ENCODE assay signal across 14 cellular contexts in the genomic region with DNA sequence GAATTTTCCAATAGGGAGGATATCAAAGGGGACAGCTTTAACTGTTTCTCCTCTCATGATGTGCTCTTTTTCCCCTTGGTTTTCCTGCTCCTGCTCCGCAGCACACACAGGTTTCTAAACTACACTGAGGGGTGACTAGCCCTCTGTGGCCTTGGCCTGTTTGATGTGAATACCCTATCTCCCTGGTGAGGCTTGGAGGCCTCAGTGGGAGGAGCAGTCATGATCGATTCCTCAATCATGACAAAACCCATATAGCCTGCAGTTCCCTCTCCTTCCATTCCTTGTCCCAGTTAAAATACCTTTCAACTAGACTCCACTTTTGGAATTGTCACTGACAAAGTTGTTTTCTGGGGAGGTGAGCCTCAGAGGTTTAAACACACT. TPM values are rescaled to one million over a fixed set of nuclear protein-coding genes. Genes with fewer than 3 reads are reported as not detected.
A peak's percentile ranks its signal among the peaks of the same experiment; 100 is the strongest.
DNase-seq lines count a peak whose midpoint lies in the region; ATAC-seq, FAIRE-seq and TF ChIP-seq lines count a peak whose summit lies in the region.
"Had no signal": no experiment of that assay in that cellular context is flagged by ENCODE, and none has a peak within 500 bp of the region (broad histone marks: within the 10 kb centered on the region; RNA-seq: fewer than 3 reads in every experiment).

No MANE protein-coding gene starts in this region.

- DNase-seq in HepG2 (ENCODE audit: low spot score), result peak; percentile 71
- DNase-seq in right lobe of liver, result no peak
- DNase-seq in WTC11 (ENCODE audit: low spot score), result no peak
- peak; percentile 7 for DNase-seq in kidney
- no peak for DNase-seq in transverse colon
- no peak for DNase-seq in left lobe of liver (ENCODE audit: low spot score)
- DNase-seq in HK-2 (ENCODE audit: unreplicated experiment), result no peak
- DNase-seq: activated CD8-positive, alpha-beta memory T cell treated with anti-CD3 and anti-CD28 coated beads for 24 hours; BE2C; GF-D8; NCI-H1105 treated with DMSO at 0.1 percent for 48 hours; NCI-H345 had no signal

- peaks cover 56% of the 10 kb centered on the region for H3K4me1 Mint-ChIP-seq in WTC11

- no peak for TF ChIP-seq RAD21 in HepG2 (CRISPR knock-in tag; IDR thresholded peaks at IDR 0.05)

- FAIRE-seq in HepG2 (lab: Jason Lieb, UNC), result peak; percentile 70
- no peak for FAIRE-seq in kidney (lab: Jason Lieb, UNC)

- WGBS in HepG2 (ENCODE audit: low lambda C conversion rate), result 0% methylated on average over 2 of the region's 2 CpGs
- 72% methylated on average over 2 of the region's 2 CpGs for WGBS in right lobe of liver (ENCODE audit: insufficient coverage, low coverage, low lambda C conversion rate, missing lambda C conversion rate)
- 79 to 100% methylated on average over 2 of the region's 2 CpGs for WGBS in transverse colon (ENCODE audit: low coverage in 1 of 2), 2 donors

- no peaks in the 10 kb centered on the region for H3K27me3 ChIP-seq in HepG2 (ENCODE audit: control insufficient read depth in 1 of 2, insufficient read depth in 2 of 2, low read length in 2 of 2)
- H3K27me3 ChIP-seq in right lobe of liver, result no peaks in the 10 kb centered on the region
- H3K27me3 ChIP-seq in transverse colon, result no peaks in the 10 kb centered on the region
- H3K27me3 ChIP-seq: BE2C had no signal

- no peaks in the 10 kb centered on the region for H3K9me3 ChIP-seq in HepG2 (ENCODE audit: low read length)
- H3K9me3 ChIP-seq in right lobe of liver, result no peaks in the 10 kb centered on the region
- H3K9me3 ChIP-seq in kidney (ENCODE audit: control insufficient read depth in 1 of 2, low read length in 2 of 2), result no peaks in the 10 kb centered on the region
- H3K9me3 ChIP-seq in transverse colon, result no peaks in the 10 kb centered on the region
- H3K9me3 ChIP-seq: BE2C, HAP-1 had no signal

- CTCF ChIA-PET in HepG2 (lab: Yijun Ruan, JAX; ENCODE audit: low intra/inter-chr PET ratio, low total read pairs) (no interaction called here), WTC11 (lab: Charles Lee) (interaction anchor here (0.6 to 1.3 kb wide), 2 partner anchors 14 to 63 kb away, joined by 3 to 10 read pairs; no protein-coding TSS in a partner anchor)

- in situ Hi-C loops in HepG2 (cut with HindIII; ENCODE audit: extremely low pct_ligation_motif_present, low pct_unique_long_range_greater_than_20kb) (no loop called here), transverse colon (cut with MboI; ENCODE audit: low pct_ligation_motif_present in 1 of 4, low pct_unique_long_range_greater_than_20kb in 1 of 4, low sequenced_read_pairs in 3 of 4) (no loop called here)

- H3K4me1 ChIP-seq in HepG2 (ENCODE audit: insufficient read depth, low read length) (peaks cover 96% of the 10 kb centered on the region), right lobe of liver (peaks cover 0 to 9% (median 0%) of the 10 kb centered on the region in 4 donors), kidney (ENCODE audit: control insufficient read depth in 1 of 2, insufficient read depth in 1 of 2, low read depth in 1 of 2, low read length in 2 of 2) (peaks cover 0 to 3% of the 10 kb centered on the region in 2 donors), transverse colon (peaks cover 0 to 58% (median 10%) of the 10 kb centered on the region in 4 donors)
- H3K4me1 ChIP-seq: BE2C had no signal

- peak; percentile 32 to 71; a peak in 2 of 4 replicates for TF ChIP-seq POLR2A in HepG2 (IDR thresholded peaks at IDR 0.05; ENCODE audit: insufficient read depth in 1 of 2, low read depth in 2 of 2, low read length in 2 of 2)
- no peak for TF ChIP-seq POLR2A in right lobe of liver (IDR thresholded peaks at IDR 0.05)
- no peak for TF ChIP-seq POLR2A in transverse colon (IDR thresholded peaks at IDR 0.05)

- H2AFZ ChIP-seq in HepG2 (ENCODE audit: low read length), result peak overlapping the region; percentile 76

- H3K4me2 ChIP-seq in HepG2 (ENCODE audit: low read depth, low read length), result peak overlapping the region; percentile 75

- H3K9ac ChIP-seq in HepG2 (ENCODE audit: insufficient read depth, low read depth, low read length), result peak overlapping the region; percentile 53
- no peak overlapping the region for H3K9ac ChIP-seq in kidney (ENCODE audit: low read length in 2 of 2)

- ATAC-seq in HepG2, result peak; percentile 90
- no peak for ATAC-seq in right lobe of liver
- no peak for ATAC-seq in WTC11
- ATAC-seq in left lobe of liver, result no peak
- no peak for ATAC-seq in HG03039 (IDR thresholded peaks at IDR 0.05; ENCODE audit: unreplicated experiment)

- no peaks in the 10 kb centered on the region for H4K20me1 ChIP-seq in HepG2 (ENCODE audit: insufficient read depth, low read length)

- H3K27ac Mint-ChIP-seq in WTC11, result peak overlapping the region; percentile 74; the same call in 1 of the 2 replicates

- intact Hi-C loops in HepG2 (cut with micrococcal nuclease; ENCODE audit: unreplicated experiment), result no loop called here
- intact Hi-C loops in right lobe of liver (cut with DNase I), result no loop called here
- intact Hi-C loops in kidney (cut with DNase I), result no loop called here
- intact Hi-C loops in transverse colon (cut with DNase I; ENCODE audit: low total_unique reads), result no loop called here

- no peaks in the 10 kb centered on the region for H3K36me3 Mint-ChIP-seq in WTC11

- BruUV-seq in HepG2 (replicated peaks; lab: Mats Ljungman, UMichigan), result no TSS peak

- H3K27ac ChIP-seq in HepG2 (ENCODE audit: extremely low read length, insufficient read depth, low read length) (peak overlapping the region; percentile 76), right lobe of liver (no peak overlapping the region), kidney (ENCODE audit: low read depth in 2 of 2, low read length in 2 of 2) (no peak overlapping the region), transverse colon (peak overlapping the region in 3 of 4 donors; percentile 50 to 62 (median 62))

- TF ChIP-seq EP300 in HepG2 (IDR thresholded peaks at IDR 0.05; ENCODE audit: low read depth in 2 of 2, low read length in 2 of 2) (peak in 1 of 2 experiments; percentile 69; a peak in 2 of 4 replicates), HepG2 (CRISPR knock-in tag; IDR thresholded peaks at IDR 0.05; ENCODE audit: borderline replicate concordance) (no peak), transverse colon (IDR thresholded peaks at IDR 0.05; ENCODE audit: low read depth) (no peak)

- no peaks in the 10 kb centered on the region for H3K9me3 Mint-ChIP-seq in WTC11

- no peak for TF ChIP-seq CTCF in HepG2 (CRISPR knock-in tag; IDR thresholded peaks at IDR 0.05)
- TF ChIP-seq CTCF in right lobe of liver (IDR thresholded peaks at IDR 0.05), result no peak
- no peak for TF ChIP-seq CTCF in WTC11 (IDR thresholded peaks at IDR 0.05)
- no peak for TF ChIP-seq CTCF in kidney (IDR thresholded peaks at IDR 0.05; ENCODE audit: borderline replicate concordance, extremely low read depth, insufficient read depth)
- TF ChIP-seq CTCF in transverse colon (IDR thresholded peaks at IDR 0.05), result no peak

- H3K4me3 Mint-ChIP-seq in WTC11, result no peak overlapping the region

- H3K36me3 ChIP-seq in HepG2 (replicated peaks in 1 of 2; ENCODE audit: control insufficient read depth in 1 of 2, insufficient read depth in 2 of 2, low read length in 2 of 2) (no peaks in the 10 kb centered on the region), right lobe of liver (no peaks in the 10 kb centered on the region), kidney (ENCODE audit: control insufficient read depth in 1 of 2, insufficient read depth in 2 of 2, low read length in 2 of 2) (no peaks in the 10 kb centered on the region), transverse colon (no peaks in the 10 kb centered on the region)
- H3K36me3 ChIP-seq: BE2C, HAP-1 had no signal

- H3K79me2 ChIP-seq in HepG2 (ENCODE audit: insufficient read depth, low read length), result no peaks in the 10 kb centered on the region

- H3K27me3 Mint-ChIP-seq in WTC11 (ENCODE audit: low read depth), result 0 out of 2 replicates have a peak, but pooled peaks cover 2% of the 10 kb centered on the region

- peak overlapping the region in 1 of 3 experiments; percentile 46; a peak in 2 of 6 replicates for H3K4me3 ChIP-seq in HepG2 (replicated peaks in 1 of 3; ENCODE audit: insufficient read depth in 1 of 3, low read depth in 2 of 3, low read length in 3 of 3)
- H3K4me3 ChIP-seq in right lobe of liver, result no peak overlapping the region
- H3K4me3 ChIP-seq in kidney (ENCODE audit: low read length in 2 of 2), result no peak overlapping the region
- no peak overlapping the region for H3K4me3 ChIP-seq in transverse colon
- H3K4me3 ChIP-seq: HAP-1 had no signal

- POLR2A ChIA-PET in HepG2 (lab: Yijun Ruan, JAX) (interaction anchor here (0.8 to 5.7 kb wide), 5 partner anchors 8 to 30 kb away, joined by 3 to 52 read pairs (median 3); a partner anchor contains a TSS), WTC11 (lab: Charles Lee) (no interaction called here)

TF ChIP-seq in HepG2, 621 proteins besides CTCF, POLR2A, EP300 and RAD21 (continues in another document):
- TF ChIP-seq AGO2 (optimal IDR thresholded peaks at IDR 0.05; ENCODE audit: low read depth, low read length), result no peak

RNA-seq across cellular contexts. Expression of a gene that starts 24.0 kb away (rescaled TPM):
- 55.9 and 61.2 TPM in 2 replicates for total RNA-seq in HepG2 (2016; rRNA removed; fragmentation: Illumina TruSeq; extraction: Trizol)
- total RNA-seq in HepG2 (2016; cell fraction: cytosol; rRNA removed; fragmentation: Illumina TruSeq; extraction: Trizol; ENCODE audit: low read depth), result 201 and 217 TPM in 2 replicates
- total RNA-seq in HepG2 (2016; cell fraction: insoluble cytoplasmic fraction; rRNA removed; fragmentation: Illumina TruSeq; extraction: Trizol), result 52.9 and 64.6 TPM in 2 replicates
- 111 and 117 TPM in 2 replicates for total RNA-seq in HepG2 (2016; cell fraction: membrane; rRNA removed; fragmentation: Illumina TruSeq; extraction: Trizol)
- 87.7 and 94.7 TPM in 2 replicates for total RNA-seq in HepG2 (2016; cell fraction: nucleus; rRNA removed; fragmentation: Illumina TruSeq; extraction: Trizol)
- 14.3 and 16.0 TPM in 2 replicates for polyA plus RNA-seq in HepG2 (2011; rRNA removed)
- polyA plus RNA-seq in HepG2 (2011; cell fraction: cytosol; rRNA removed), result 10.3 and 13.3 TPM in 2 replicates
- 39.8 and 44.5 TPM in 2 replicates for polyA plus RNA-seq in HepG2 (2011; cell fraction: nucleus; rRNA removed)
- polyA plus RNA-seq in HepG2 (2012), result 36.2 and 40.8 TPM in 2 replicates
- 10.3 and 13.7 TPM in 2 replicates for polyA plus RNA-seq in HepG2 (2016; cell fraction: cytosol; fragmentation: Illumina TruSeq; extraction: Trizol; ENCODE audit: low read depth)
- polyA plus RNA-seq in HepG2 (2016; cell fraction: insoluble cytoplasmic fraction; fragmentation: Illumina TruSeq; extraction: Trizol; ENCODE audit: low read depth), result 42.1 and 42.7 TPM in 2 replicates
- polyA plus RNA-seq in HepG2 (2016; cell fraction: membrane; fragmentation: Illumina TruSeq; extraction: Trizol; ENCODE audit: low read depth), result 25.5 and 25.9 TPM in 2 replicates
- polyA plus RNA-seq in HepG2 (2016; cell fraction: nucleus; fragmentation: Illumina TruSeq; extraction: Trizol; ENCODE audit: insufficient read depth, low read depth), result 86.8 and 90.5 TPM in 2 replicates
- 30.9 and 34.8 TPM in 2 replicates for polyA minus RNA-seq in HepG2 (2011; rRNA and poly(A)+ RNA removed; ENCODE audit: low replicate concordance)
- polyA minus RNA-seq in HepG2 (2011; cell fraction: cytosol; rRNA and poly(A)+ RNA removed), result 30.4 and 30.9 TPM in 2 replicates
- 88.7 and 110 TPM in 2 replicates for polyA minus RNA-seq in HepG2 (2011; cell fraction: nucleus; rRNA and poly(A)+ RNA removed)
- total RNA-seq in right lobe of liver, result 10 to 100 TPM; 21.9 to 33.8 (median 24.8) TPM
- 30.0 to 36.6 TPM (median 30.8 TPM) in 3 replicates for total RNA-seq in WTC11 (2021)
- total RNA-seq in kidney, result 72.5 TPM
- polyA plus RNA-seq in kidney (ENCODE audit: insufficient read depth, low read depth, low replicate concordance), result 25.2 TPM
- total RNA-seq in transverse colon, result 10 to 100 TPM; 56.1 to 93.0 (median 73.7) TPM
- total RNA-seq in left lobe of liver, result 22.0 TPM

Comparison
In these comparisons a context has a peak if more than half of its experiments do, and no peak if none do; other contexts are left out.
1. DNase-seq: peak in HepG2 (single experiment) and kidney (single experiment); none in right lobe of liver (0 of 3), WTC11 (single experiment), transverse colon (single experiment), left lobe of liver (single experiment) and HK-2 (single experiment).
2. H3K27ac ChIP-seq: peak in HepG2 (single experiment) and transverse colon (3 of 4); none in right lobe of liver (0 of 3) and kidney (0 of 2).
3. POLR2A ChIP-seq: peak in HepG2 (2 of 2); none in right lobe of liver (single experiment) and transverse colon (single experiment).